Comparison of ENCODE assay signal across 16 cellular contexts in genomic region chr2:214550774-214551173, GRCh38.
"Had no signal": no experiment of that assay in that cellular context is flagged by ENCODE, and none has a peak within 500 bp of the region (broad histone marks: within the 10 kb centered on the region; RNA-seq: fewer than 3 reads in every experiment).

No MANE protein-coding gene starts in this region.

- H3K9me3 Mint-ChIP-seq: activated naive CD4-positive, alpha-beta T cell treated with anti-CD3 and anti-CD28 coated beads, Interleukin-2, amount 50 U/mL, for 72 hours; activated T-cell treated with anti-CD3 and anti-CD28 coated beads, Interleukin-2, amount 50 U/mL, for 24 hours; brain; central memory CD8-positive, alpha-beta T cell; nephron progenitor cell had no signal

- H3K27me3 ChIP-seq: gastrocnemius medialis, suprapubic skin, upper lobe of right lung had no signal

- H3K4me3 Mint-ChIP-seq: activated CD8-positive, alpha-beta memory T cell treated with anti-CD3 and anti-CD28 coated beads, Interleukin-2, amount 10 ng/mL, durations not matched to agents 7 days and 5 days; activated T-cell treated with anti-CD3 and anti-CD28 coated beads, Interleukin-2, amount 50 U/mL, for 24 hours; brain; central memory CD8-positive, alpha-beta T cell; nephron progenitor cell had no signal

- H3K27ac Mint-ChIP-seq: activated CD8-positive, alpha-beta memory T cell treated with anti-CD3 and anti-CD28 coated beads, Interleukin-2, amount 10 ng/mL, durations not matched to agents 7 days and 5 days; activated naive CD4-positive, alpha-beta T cell treated with anti-CD3 and anti-CD28 coated beads, Interleukin-2, amount 50 U/mL, for 72 hours; activated T-cell treated with anti-CD3 and anti-CD28 coated beads, Interleukin-2, amount 50 U/mL, for 24 hours; brain; nephron progenitor cell had no signal

- DNase-seq: activated CD4-positive, alpha-beta T cell treated with anti-CD3 and anti-CD28 coated beads, Interleukin-2, amount 50 U/mL, for 48 hours; activated CD4-positive, CD25-positive, alpha-beta regulatory T cell treated with anti-CD3 and anti-CD28 coated beads, Interleukin-2, amount 50 U/mL, for 72 hours; activated CD8-positive, alpha-beta memory T cell treated with anti-CD3 and anti-CD28 coated beads, Interleukin-2, amount 10 ng/mL, durations not matched to agents 7 days and 5 days; activated effector memory CD4-positive, alpha-beta T cell treated with Interleukin-2 at 50 U/mL for 16 hours; activated T-cell treated with anti-CD3 and anti-CD28 coated beads, Interleukin-2, amount 50 U/mL, for 24 hours; amygdala; effector memory CD4-positive, alpha-beta T cell; gastrocnemius medialis; nephron progenitor cell; stimulated activated CD4-positive, alpha-beta T cell treated with anti-CD3 and anti-CD28 coated beads, Interleukin-12 subunit alpha, Interleukin-12 subunit beta, amount 100 ng/mL, for 4 hours; stimulated activated naive CD8-positive, alpha-beta T cell treated with anti-CD3 and anti-CD28 coated beads, Interleukin-15, Interleukin-2, amounts not matched to agents 100 U/mL and 50 U/mL, for 24 hours; upper lobe of right lung had no signal

- H3K4me1 ChIP-seq: gastrocnemius medialis, upper lobe of right lung had no signal

- H3K4me3 ChIP-seq: gastrocnemius medialis, suprapubic skin, upper lobe of right lung had no signal

- H3K27ac ChIP-seq: gastrocnemius medialis, suprapubic skin, upper lobe of right lung had no signal

- ATAC-seq: activated CD8-positive, alpha-beta memory T cell treated with anti-CD3 and anti-CD28 coated beads, Interleukin-2, amount 10 ng/mL, durations not matched to agents 7 days and 5 days; activated naive CD4-positive, alpha-beta T cell treated with anti-CD3 and anti-CD28 coated beads, Interleukin-2, amount 50 U/mL, for 72 hours; gastrocnemius medialis; stimulated activated naive CD8-positive, alpha-beta T cell treated with anti-CD3 and anti-CD28 coated beads, Interleukin-15, Interleukin-2, amounts not matched to agents 100 U/mL and 50 U/mL, for 24 hours; upper lobe of right lung had no signal

- H3K36me3 ChIP-seq: gastrocnemius medialis, suprapubic skin, upper lobe of right lung had no signal

- H3K4me1 Mint-ChIP-seq: activated CD8-positive, alpha-beta memory T cell treated with anti-CD3 and anti-CD28 coated beads, Interleukin-2, amount 10 ng/mL, durations not matched to agents 7 days and 5 days; central memory CD8-positive, alpha-beta T cell; nephron progenitor cell had no signal

- H3K36me3 Mint-ChIP-seq: activated CD8-positive, alpha-beta memory T cell treated with anti-CD3 and anti-CD28 coated beads, Interleukin-2, amount 10 ng/mL, durations not matched to agents 7 days and 5 days; activated naive CD4-positive, alpha-beta T cell treated with anti-CD3 and anti-CD28 coated beads, Interleukin-2, amount 50 U/mL, for 72 hours; brain had no signal

- H3K9me3 ChIP-seq: gastrocnemius medialis, suprapubic skin, upper lobe of right lung had no signal

- H3K27me3 Mint-ChIP-seq: activated CD8-positive, alpha-beta memory T cell treated with anti-CD3 and anti-CD28 coated beads, Interleukin-2, amount 10 ng/mL, durations not matched to agents 7 days and 5 days had no signal
